In genomic region chr2:121121661-121122060, GRCh38 we compare ENCODE assay signal across 24 cellular contexts.
"Had no signal": no experiment of that assay in that cellular context is flagged by ENCODE, and none has a peak within 500 bp of the region (broad histone marks: within the 10 kb centered on the region; RNA-seq: fewer than 3 reads in every experiment).

No MANE protein-coding gene starts in this region.

- H3K27ac ChIP-seq: stomach, suprapubic skin, testis, thoracic aorta, thyroid gland, tibial artery, tibial nerve, transverse colon, upper lobe of left lung, upper lobe of right lung, uterus, vagina had no signal

- H3K27me3 ChIP-seq: testis, thyroid gland, tibial nerve, transverse colon, upper lobe of left lung, upper lobe of right lung, uterus, vagina had no signal

- H3K36me3 ChIP-seq: stomach, suprapubic skin, thoracic aorta, thyroid gland, tibial artery, tibial nerve, transverse colon, upper lobe of left lung, upper lobe of right lung, uterus, vagina had no signal

- DNase-seq: stimulated activated CD4-positive, alpha-beta T cell treated with anti-CD3 and anti-CD28 coated beads, Interleukin-2, amount 100 ng/mL, for 48 hours; stimulated activated CD4-positive, alpha-beta T cell treated with anti-CD3 and anti-CD28 coated beads, Interleukin-4, amount 100 ng/mL, for 1 hour; stimulated activated CD4-positive, alpha-beta T cell treated with anti-CD3 and anti-CD28 coated beads, Interleukin-4, amount 100 ng/mL, for 24 hours; stimulated activated CD4-positive, alpha-beta T cell treated with anti-CD3 and anti-CD28 coated beads, Interleukin-4, amount 100 ng/mL, for 4 hours; stimulated activated CD8-positive, alpha-beta memory T cell treated with anti-CD3 and anti-CD28 coated beads, Interleukin-4, amount 100 ng/mL, for 48 hours; stimulated activated naive B cell treated with anti-CD40 and anti-IgM and Interleukin-4, amounts not matched to agents 10 μg/mL and 1 μg/mL and 100 μg/mL, for 72 hours; stimulated activated naive CD4-positive, alpha-beta T cell; stimulated activated naive CD4-positive, alpha-beta T cell treated with Interleukin-2 at 50 U/mL for 16 hours; stimulated activated naive CD8-positive, alpha-beta T cell treated with anti-CD3 and anti-CD28 coated beads, Interleukin-15, amount 100 ng/mL, for 72 hours; stimulated activated naive CD8-positive, alpha-beta T cell treated with anti-CD3 and anti-CD28 coated beads, Interleukin-15, Interleukin-2, amounts not matched to agents 100 U/mL and 50 U/mL, for 24 hours; stomach; substantia nigra; testis; thyroid gland; transverse colon; trophoblast cell; upper lobe of left lung; upper lobe of right lung; uterus had no signal

- H3K9me3 ChIP-seq: stomach, suprapubic skin, testis, thoracic aorta, thyroid gland, tibial artery, tibial nerve, transverse colon, upper lobe of left lung, upper lobe of right lung, uterus, vagina had no signal

- H3K4me1 ChIP-seq: stomach, suprapubic skin, testis, thyroid gland, tibial artery, tibial nerve, transverse colon, upper lobe of left lung, upper lobe of right lung, uterus, vagina had no signal

- H3K4me3 ChIP-seq: stomach, suprapubic skin, testis, thoracic aorta, thyroid gland, tibial artery, tibial nerve, transverse colon, upper lobe of left lung, upper lobe of right lung, uterus, vagina had no signal
